Comparison of ENCODE assay signal across 1 cellular context in genomic region chr17:17014748-17015124, GRCh38.
TF ChIP-seq lines count a peak whose summit lies in the region.

No MANE protein-coding gene starts in this region.

TF ChIP-seq in HCT116, 20 proteins besides CTCF, POLR2A, EP300 and RAD21 (continued from another document):
- TF ChIP-seq MAX (IDR thresholded peaks at IDR 0.05) = peak; percentile 72
- peak; percentile 37; the same call in 1 of the 2 replicates for TF ChIP-seq POLR2AphosphoS5 (IDR thresholded peaks at IDR 0.05; ENCODE audit: low read depth, low read length)
